ENCODE assay signal across 10 cellular contexts in the genomic region with DNA sequence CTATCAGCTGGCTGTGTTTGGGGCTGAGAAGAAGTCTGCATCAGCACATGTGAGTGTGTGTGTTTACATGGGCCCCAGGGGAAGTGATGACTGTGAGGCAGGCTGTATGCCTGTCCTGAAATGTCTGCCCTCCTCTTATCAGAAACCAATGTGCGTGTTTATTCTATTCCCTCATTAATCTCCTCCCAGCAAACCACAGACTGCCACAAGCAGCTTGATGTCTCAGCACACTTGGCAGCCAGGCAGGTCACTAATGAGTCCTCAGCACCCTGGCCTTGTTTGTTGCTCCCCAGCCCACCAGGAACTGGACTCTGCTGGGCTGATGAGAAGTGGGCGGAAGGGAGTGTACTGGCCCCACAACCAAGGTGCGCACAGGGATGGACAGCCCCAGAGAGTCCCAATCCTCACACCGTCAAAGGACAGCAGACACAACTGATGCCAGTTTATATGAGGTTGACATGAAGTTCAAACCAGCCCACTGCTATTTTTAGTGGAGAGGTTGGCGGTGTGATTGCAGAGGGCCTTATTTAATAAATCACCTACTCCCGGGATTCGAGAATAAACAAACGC.
DNase-seq lines count a peak whose midpoint lies in the region; TF ChIP-seq lines count a peak whose summit lies in the region.
"Had no signal": no experiment of that assay in that cellular context is flagged by ENCODE, and none has a peak within 500 bp of the region (broad histone marks: within the 10 kb centered on the region; RNA-seq: fewer than 3 reads in every experiment).

No MANE protein-coding gene starts in this region.

- no peaks in the 10 kb centered on the region for H4K20me1 ChIP-seq in MM.1S (ENCODE audit: insufficient read depth, low read length)

- no peaks in the 10 kb centered on the region for H3K9me2 ChIP-seq in MM.1S (replicated peaks; ENCODE audit: insufficient read depth, low read length)

- H3K9ac ChIP-seq in MM.1S (ENCODE audit: low read length) (no peak overlapping the region), adipocyte (ENCODE audit: low read length) (no peak overlapping the region)

- H3K4me3 ChIP-seq in MM.1S (ENCODE audit: low read length) (no peak overlapping the region), adipocyte (ENCODE audit: low read length) (no peak overlapping the region), H7 (ENCODE audit: insufficient read depth, low read depth, low read length) (no peak overlapping the region)

- H3K27me3 ChIP-seq in MM.1S (replicated peaks; ENCODE audit: insufficient read depth, low read length) = no peaks in the 10 kb centered on the region
- no peaks in the 10 kb centered on the region for H3K27me3 ChIP-seq in adipocyte (replicated peaks; ENCODE audit: control insufficient read depth, insufficient read depth, low read length)
- H3K27me3 ChIP-seq in H7 (ENCODE audit: control insufficient read depth, insufficient read depth, low read length) = no peaks in the 10 kb centered on the region

- no peaks in the 10 kb centered on the region for H3K4me1 ChIP-seq in MM.1S (ENCODE audit: low read length)
- peaks cover 42% of the 10 kb centered on the region for H3K4me1 ChIP-seq in adipocyte (ENCODE audit: control insufficient read depth, insufficient read depth, low read length)

- no peaks in the 10 kb centered on the region for H3K79me2 ChIP-seq in MM.1S (ENCODE audit: low read length)

- DNase-seq in DMS153 treated with DMSO at 0.1 percent for 48 hours (lab: John Stamatoyannopoulos, UW; ENCODE audit: unreplicated experiment) (peak; percentile 94), MM.1S (peak; percentile 9), adipocyte (ENCODE audit: low read depth) (peak; percentile 27), myocyte (ENCODE audit: low read depth) (peak; percentile 20), NCI-H187 treated with DMSO at 0.1 percent for 48 hours (lab: John Stamatoyannopoulos, UW) (no peak), H7 (no peak)
- no peak for DNase-seq in activated CD4-positive, alpha-beta T cell treated with anti-CD3 and anti-CD28 coated beads for 48 hours
- no peak for DNase-seq in stimulated activated naive CD4-positive, alpha-beta T cell treated with Interleukin-2 at 50 U/mL for 16 hours (lab: John Stamatoyannopoulos, UW)
- DNase-seq: activated effector memory CD4-positive, alpha-beta T cell treated with anti-CD3 and anti-CD28 coated beads, Interleukin-2, amount 50 U/mL, for 16 hours had no signal

- H3K9me3 ChIP-seq in MM.1S (replicated peaks; ENCODE audit: insufficient read depth, low read length) (no peaks in the 10 kb centered on the region), adipocyte (ENCODE audit: control insufficient read depth, low read length) (no peaks in the 10 kb centered on the region)

- TF ChIP-seq CTCF in MM.1S (IDR thresholded peaks at IDR 0.05; ENCODE audit: low read length) = no peak

- H3K27ac ChIP-seq in MM.1S (ENCODE audit: low read length) = no peak overlapping the region
- H3K27ac ChIP-seq: epithelial cell of prostate had no signal

- H3K36me3 ChIP-seq in MM.1S (replicated peaks; ENCODE audit: insufficient read depth, low read length) (no peaks in the 10 kb centered on the region), adipocyte (ENCODE audit: control insufficient read depth, insufficient read depth, low read length, severe bottlenecking) (no peaks in the 10 kb centered on the region), H7 (replicated peaks; ENCODE audit: control insufficient read depth, insufficient read depth, low read length) (no peaks in the 10 kb centered on the region)

- no peak overlapping the region for H2AFZ ChIP-seq in MM.1S (ENCODE audit: low read length)

- no peak overlapping the region for H3K4me2 ChIP-seq in MM.1S (ENCODE audit: low read depth, low read length)

- no peaks in the 10 kb centered on the region for H3F3A ChIP-seq in MM.1S (ENCODE audit: insufficient read depth, low read length)

Comparison
In these comparisons a context has a peak if more than half of its experiments do, and no peak if none do; other contexts are left out.
1. DNase-seq: peak in DMS153 treated with DMSO at 0.1 percent for 48 hours (single experiment), MM.1S (single experiment), adipocyte (single experiment) and myocyte (single experiment); none in NCI-H187 treated with DMSO at 0.1 percent for 48 hours (single experiment), activated CD4-positive, alpha-beta T cell treated with anti-CD3 and anti-CD28 coated beads for 48 hours (single experiment), H7 (single experiment) and stimulated activated naive CD4-positive, alpha-beta T cell treated with Interleukin-2 at 50 U/mL for 16 hours (single experiment).